11 cellular contexts compared by ENCODE assay signal in genomic region chr2:190670182-190670946, GRCh38. TPM values are rescaled to one million over a fixed set of nuclear protein-coding genes. Genes with fewer than 3 reads are reported as not detected.
A peak's percentile ranks its signal among the peaks of the same experiment; 100 is the strongest.
DNase-seq lines count a peak whose midpoint lies in the region; ATAC-seq, FAIRE-seq and TF ChIP-seq lines count a peak whose summit lies in the region.
"Had no signal": no experiment of that assay in that cellular context is flagged by ENCODE, and none has a peak within 500 bp of the region (broad histone marks: within the 10 kb centered on the region; RNA-seq: fewer than 3 reads in every experiment).

No MANE protein-coding gene starts in this region.

- no peak for DNase-seq in GM12878 (ENCODE audit: low read depth, low spot score)
- DNase-seq in HCEC 1CT, result no peak
- no peak for DNase-seq in NCI-H69 (lab: John Stamatoyannopoulos, UW)
- no peak for DNase-seq in lower leg skin (ENCODE audit: low spot score in 2 of 2)
- no peak for DNase-seq in NCI-H82 treated with DMSO at 0.1 percent for 48 hours (lab: John Stamatoyannopoulos, UW; ENCODE audit: unreplicated experiment)
- DNase-seq: COR-L47; stimulated activated CD4-positive, alpha-beta T cell treated with anti-CD3 and anti-CD28 coated beads, Interleukin-4, amount 100 ng/mL, for 4 hours had no signal

- SMC1A ChIA-PET in GM12878 (lab: Charles Lee; ENCODE audit: uncharacterized antibody, unreplicated experiment), result interaction anchor here (0.6 to 2.2 kb wide), 6 partner anchors 9 to 88 kb away, joined by 3 to 11 read pairs (median 6); no protein-coding TSS in a partner anchor

- H3K4me1 ChIP-seq in GM12878 (ENCODE audit: control insufficient read depth, insufficient read depth, low read length), result peaks cover 37% of the 10 kb centered on the region

- no peak overlapping the region; the same call in 1 of the 2 replicates for H3K4me3 ChIP-seq in GM12878
- H3K4me3 ChIP-seq in lower leg skin (ENCODE audit: low read depth, poor library complexity, severe bottlenecking), result no peak overlapping the region
- H3K4me3 ChIP-seq: right atrium auricular region had no signal

- no peaks in the 10 kb centered on the region for H4K20me1 ChIP-seq in GM12878 (ENCODE audit: control insufficient read depth, insufficient read depth)

- no TSS peak for BruUV-seq in GM12878 (replicated peaks; lab: Mats Ljungman, UMichigan)

- RAD21 ChIA-PET in GM12878 (lab: Charles Lee; ENCODE audit: unreplicated experiment), result interaction anchor here (1.0 to 2.1 kb wide), 6 partner anchors 8 to 138 kb away, joined by 3 to 9 read pairs (median 4); no protein-coding TSS in a partner anchor

- no peak for TF ChIP-seq CTCF in GM12878 (IDR thresholded peaks at IDR 0.05 in 2 of 3, conservative IDR thresholded peaks at IDR 0.05 in 1 of 3; ENCODE audit: control insufficient read depth in 2 of 3, extremely low read depth in 1 of 3, insufficient read depth in 1 of 3, low read depth in 3 of 3, low read length in 3 of 3)
- TF ChIP-seq CTCF in lower leg skin (IDR thresholded peaks at IDR 0.05), result no peak

- H3K9ac ChIP-seq in GM12878 (ENCODE audit: control insufficient read depth, insufficient read depth, low read length), result no peak overlapping the region

- no peaks in the 10 kb centered on the region for H3K27me3 ChIP-seq in GM12878 (replicated peaks in 1 of 2; ENCODE audit: control insufficient read depth in 2 of 2, insufficient read depth in 2 of 2, low read length in 1 of 2)
- H3K27me3 ChIP-seq: right atrium auricular region had no signal

- peaks cover 6% of the 10 kb centered on the region; the same call in 2 of the 3 replicates for H3K9me3 ChIP-seq in GM12878 (replicated peaks; ENCODE audit: control insufficient read depth, insufficient read depth, low read length)
- H3K9me3 ChIP-seq: right atrium auricular region had no signal

- in situ Hi-C loops in GM12878 (cut with MboI), result no loop called here

- FAIRE-seq in GM12878 (lab: Jason Lieb, UNC), result peak; percentile 27

- intact Hi-C loops in GM12878 (cut with micrococcal nuclease; ENCODE audit: unreplicated experiment), result no loop called here
- intact Hi-C loops in lower leg skin (cut with DNase I; ENCODE audit: low total_unique reads), result no loop called here

- TF ChIP-seq RAD21 in GM12878 (IDR thresholded peaks at IDR 0.05; ENCODE audit: insufficient read depth, low read depth, low read length), result no peak

- peaks cover 0 to 20% of the 10 kb centered on the region in 2 experiments; a peak in 2 of 4 replicates for H3K36me3 ChIP-seq in GM12878 (ENCODE audit: control insufficient read depth in 2 of 2, insufficient read depth in 2 of 2, low read length in 1 of 2)

- H2AFZ ChIP-seq in GM12878 (ENCODE audit: control insufficient read depth, low read depth, low read length), result no peak overlapping the region

- no peak for TF ChIP-seq POLR2A in GM18505 (IDR thresholded peaks at IDR 0.05; ENCODE audit: borderline replicate concordance, extremely low read depth, insufficient read depth, insufficient read length)
- no peak for TF ChIP-seq POLR2A in GM12878 (IDR thresholded peaks at IDR 0.05; ENCODE audit: low read depth, low read length)
- TF ChIP-seq POLR2A in lower leg skin (IDR thresholded peaks at IDR 0.05), result no peak

- TF ChIP-seq EP300 in GM12878 (IDR thresholded peaks at IDR 0.05; ENCODE audit: borderline replicate concordance in 1 of 2, control insufficient read depth in 1 of 2, low read depth in 2 of 2, low read length in 2 of 2), result peak; percentile 93 to 94

- POLR2A ChIA-PET in GM12878 (lab: Charles Lee), result interaction anchor here (0.6 kb wide), 1 partner anchor 20 kb away, joined by 3 read pairs; no protein-coding TSS in a partner anchor

- H3K27ac ChIP-seq in GM12878 (ENCODE audit: control insufficient read depth, insufficient read depth), result peak overlapping the region; percentile 42
- H3K27ac ChIP-seq: right atrium auricular region had no signal

- H3K4me2 ChIP-seq in GM12878 (ENCODE audit: control insufficient read depth, insufficient read depth), result peak overlapping the region; percentile 66

- H3K79me2 ChIP-seq in GM12878 (ENCODE audit: control insufficient read depth, insufficient read depth, low read length), result peaks cover 26% of the 10 kb centered on the region

- CTCF ChIA-PET in GM12878 (lab: Yijun Ruan, JAX), result interaction anchor here (1.5 to 1.8 kb wide), 2 partner anchors 10 to 20 kb away, joined by 3 to 4 read pairs; no protein-coding TSS in a partner anchor

- WGBS in GM12878 (ENCODE audit: insufficient coverage, insufficient replicate concordance, low lambda C conversion rate, missing lambda C conversion rate), result 0% methylated on average over 10 of the region's 10 CpGs
- WGBS in lower leg skin, 2 donors, result 89 to 92% methylated on average over 10 of the region's 10 CpGs

- ATAC-seq in GM18505 (IDR thresholded peaks at IDR 0.05; ENCODE audit: unreplicated experiment) (peak; percentile 52), GM21390 (IDR thresholded peaks at IDR 0.05; ENCODE audit: unreplicated experiment) (peak; percentile 48), HG03045 (IDR thresholded peaks at IDR 0.05; ENCODE audit: unreplicated experiment) (peak; percentile 48), GM12878 (peak; percentile 72)

TF ChIP-seq in GM12878, 131 proteins besides CTCF, POLR2A, EP300 and RAD21 (continues in another document):
- TF ChIP-seq SREBF2 (IDR thresholded peaks at IDR 0.05; ENCODE audit: low read length) (no peak), ZNF274 (IDR thresholded peaks at IDR 0.05; ENCODE audit: insufficient read depth, insufficient read length) (no peak), TAF1 (IDR thresholded peaks at IDR 0.05; ENCODE audit: borderline replicate concordance, low read depth, low read length) (no peak), NKRF (conservative IDR thresholded peaks at IDR 0.05) (no peak), ZZZ3 (IDR thresholded peaks at IDR 0.05; ENCODE audit: control insufficient read depth, insufficient read length, low read depth) (no peak), STAT3 (IDR thresholded peaks at IDR 0.05; ENCODE audit: low read depth, low read length) (no peak), CHD4 (IDR thresholded peaks at IDR 0.05) (no peak), IKZF1 (conservative IDR thresholded peaks at IDR 0.05) (no peak), CBX5 (IDR thresholded peaks at IDR 0.05; ENCODE audit: low read depth) (no peak), ETV6 (conservative IDR thresholded peaks at IDR 0.05 in 1 of 2, IDR thresholded peaks at IDR 0.05 in 1 of 2; ENCODE audit: borderline replicate concordance in 1 of 2, low read depth in 1 of 2) (peak in 1 of 2 experiments; percentile 33; a peak in 1 of 4 replicates), PAX8 (IDR thresholded peaks at IDR 0.05) (no peak), LARP7 (IDR thresholded peaks at IDR 0.05) (no peak), KAT2A (conservative IDR thresholded peaks at IDR 0.05; ENCODE audit: control insufficient read depth, low read depth, low read length) (no peak), EED (IDR thresholded peaks at IDR 0.05; ENCODE audit: low read depth) (no peak), HDGF (IDR thresholded peaks at IDR 0.05) (no peak)
- TF ChIP-seq, protein P1, sequence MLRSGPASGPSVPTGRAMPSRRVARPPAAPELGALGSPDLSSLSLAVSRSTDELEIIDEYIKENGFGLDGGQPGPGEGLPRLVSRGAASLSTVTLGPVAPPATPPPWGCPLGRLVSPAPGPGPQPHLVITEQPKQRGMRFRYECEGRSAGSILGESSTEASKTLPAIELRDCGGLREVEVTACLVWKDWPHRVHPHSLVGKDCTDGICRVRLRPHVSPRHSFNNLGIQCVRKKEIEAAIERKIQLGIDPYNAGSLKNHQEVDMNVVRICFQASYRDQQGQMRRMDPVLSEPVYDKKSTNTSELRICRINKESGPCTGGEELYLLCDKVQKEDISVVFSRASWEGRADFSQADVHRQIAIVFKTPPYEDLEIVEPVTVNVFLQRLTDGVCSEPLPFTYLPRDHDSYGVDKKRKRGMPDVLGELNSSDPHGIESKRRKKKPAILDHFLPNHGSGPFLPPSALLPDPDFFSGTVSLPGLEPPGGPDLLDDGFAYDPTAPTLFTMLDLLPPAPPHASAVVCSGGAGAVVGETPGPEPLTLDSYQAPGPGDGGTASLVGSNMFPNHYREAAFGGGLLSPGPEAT (IDR thresholded peaks at IDR 0.05; ENCODE audit: low read depth), result peak; percentile 50; the same call in 1 of the 2 replicates

RNA-seq across cellular contexts. Expression of gene NAB1, which starts 21.5 kb away (rescaled TPM):
- total RNA-seq in GM12878 (2013; cell fraction: nucleolus; rRNA removed), result 61.0 and 61.9 TPM in 2 replicates
- total RNA-seq in GM12878 (2014; rRNA removed), result 24.5 and 28.9 TPM in 2 replicates
- total RNA-seq in GM12878 (2014; rRNA removed; fragmentation: Illumina TruSeq; extraction: Trizol), result 32.6 and 34.7 TPM in 2 replicates
- total RNA-seq in GM12878 (2021), result 30.5 and 33.2 TPM in 2 replicates
- 14.6 TPM for polyA plus RNA-seq in GM12878 (2011; ENCODE audit: low read depth)
- 39.6 and 61.5 TPM in 2 replicates for polyA plus RNA-seq in GM12878 (2011; rRNA removed)
- polyA plus RNA-seq in GM12878 (2011; cell fraction: cytosol; rRNA removed), result 16.9 TPM in 2 replicates
- polyA plus RNA-seq in GM12878 (2011; cell fraction: nucleus; rRNA removed), result 67.0 and 70.5 TPM in 2 replicates
- polyA plus RNA-seq in GM12878 (2012), result 18.3 and 20.1 TPM in 2 replicates
- polyA plus RNA-seq in GM12878 (2014; fragmentation: Illumina TruSeq; extraction: Trizol), result 28.1 and 37.0 TPM in 2 replicates
- polyA plus RNA-seq in GM12878 (2014; fragmentation: Nextera tagmentation; extraction: Ambion mirVana), result 1 to 10 TPM; 4.5 to 4.9 TPM
- 18.5 and 21.5 TPM in 2 replicates for polyA plus RNA-seq in GM12878 (2014; rRNA removed)
- 10 to 100 TPM; 10.3 to 11.1 TPM for polyA plus RNA-seq in GM12878 (2016; fragmentation: Nextera tagmentation; extraction: Ambion mirVana)
- 41.6 and 46.1 TPM in 2 replicates for polyA minus RNA-seq in GM12878 (2011; rRNA and poly(A)+ RNA removed)
- polyA minus RNA-seq in GM12878 (2011; cell fraction: cytosol; rRNA and poly(A)+ RNA removed), result 20.8 and 27.7 TPM in 2 replicates
- 23.0 and 28.8 TPM in 2 replicates for polyA minus RNA-seq in GM12878 (2011; cell fraction: nucleus; rRNA and poly(A)+ RNA removed)
- total RNA-seq in lower leg skin, result 10 to 100 TPM; 66.8 to 82.0 (median 75.1) TPM
